ENCODE assay signal across 20 cellular contexts in the genomic region with DNA sequence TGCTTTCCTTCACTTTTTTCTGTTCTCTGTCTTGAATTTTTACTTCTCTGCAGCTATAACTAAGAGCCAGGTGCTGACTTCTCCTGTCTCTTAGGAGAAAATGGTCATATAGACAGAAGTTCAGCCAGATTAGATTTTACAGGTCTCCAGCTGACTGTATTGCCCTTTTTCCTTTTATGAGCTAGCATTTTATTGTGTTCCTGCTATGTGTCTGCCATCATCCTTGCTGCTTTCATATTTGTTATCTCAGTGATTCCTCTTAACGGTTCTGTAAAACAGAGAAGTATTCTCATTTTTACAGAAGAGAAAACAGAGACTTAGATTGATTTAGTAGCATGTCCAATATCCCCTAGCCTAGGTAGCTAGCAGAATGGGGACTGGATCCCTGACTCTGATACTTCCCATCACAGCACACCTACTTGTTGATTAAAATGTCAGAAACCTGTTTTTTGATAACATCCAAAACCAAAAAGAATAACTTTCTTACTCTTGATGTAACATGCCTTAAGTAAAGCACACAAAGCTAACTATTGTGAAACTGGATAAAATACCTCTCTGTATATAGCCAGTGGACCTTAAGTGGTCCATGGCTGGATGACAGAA. TPM values are rescaled to one million over a fixed set of nuclear protein-coding genes. Genes with fewer than 3 reads are reported as not detected.
DNase-seq lines count a peak whose midpoint lies in the region; ATAC-seq and TF ChIP-seq lines count a peak whose summit lies in the region.
"Had no signal": no experiment of that assay in that cellular context is flagged by ENCODE, and none has a peak within 500 bp of the region (broad histone marks: within the 10 kb centered on the region; RNA-seq: fewer than 3 reads in every experiment).

No MANE protein-coding gene starts in this region.

- peaks cover 5% of the 10 kb centered on the region for H3K36me3 Mint-ChIP-seq in activated naive CD8-positive, alpha-beta T cell treated with anti-CD3 and anti-CD28 coated beads, Interleukin-2, amount 50 U/mL, for 24 hours (ENCODE audit: low read depth)
- H3K36me3 Mint-ChIP-seq in activated naive CD8-positive, alpha-beta T cell treated with anti-CD3 and anti-CD28 coated beads for 36 hours, result peaks cover 37% of the 10 kb centered on the region
- peaks cover 29% of the 10 kb centered on the region for H3K36me3 Mint-ChIP-seq in mesothelial cell of epicardium

- no peaks in the 10 kb centered on the region for H3K4me1 ChIP-seq in urinary bladder (ENCODE audit: insufficient read depth)

- peaks cover 66% of the 10 kb centered on the region for H3K4me1 Mint-ChIP-seq in activated naive CD8-positive, alpha-beta T cell treated with anti-CD3 and anti-CD28 coated beads, Interleukin-2, amount 50 U/mL, for 24 hours
- peaks cover 59% of the 10 kb centered on the region for H3K4me1 Mint-ChIP-seq in activated naive CD8-positive, alpha-beta T cell treated with anti-CD3 and anti-CD28 coated beads for 36 hours
- peaks cover 49% of the 10 kb centered on the region for H3K4me1 Mint-ChIP-seq in mesothelial cell of epicardium

- no peaks in the 10 kb centered on the region for H3K27me3 Mint-ChIP-seq in activated naive CD8-positive, alpha-beta T cell treated with anti-CD3 and anti-CD28 coated beads, Interleukin-2, amount 50 U/mL, for 24 hours
- H3K27me3 Mint-ChIP-seq in activated naive CD8-positive, alpha-beta T cell treated with anti-CD3 and anti-CD28 coated beads for 36 hours, result no peaks in the 10 kb centered on the region
- H3K27me3 Mint-ChIP-seq in mesothelial cell of epicardium (ENCODE audit: low read depth), result no peaks in the 10 kb centered on the region

- WGBS in urinary bladder, result 13% methylated on average over 1 of the region's 1 CpG

- DNase-seq in activated naive CD8-positive, alpha-beta T cell treated with anti-CD3 and anti-CD28 coated beads, Interleukin-2, amount 50 U/mL, for 24 hours, result no peak
- no peak for DNase-seq in activated naive CD8-positive, alpha-beta T cell treated with anti-CD3 and anti-CD28 coated beads for 36 hours
- peak; percentile 34 for DNase-seq in OCI-M1 (lab: John Stamatoyannopoulos, UW)
- DNase-seq in mesothelial cell of epicardium (ENCODE audit: low spot score in 2 of 2, unreplicated experiment in 2 of 2), result no peak
- DNase-seq in NCI-H2196 (lab: John Stamatoyannopoulos, UW; ENCODE audit: unreplicated experiment), result no peak
- no peak for DNase-seq in NCI-H82 treated with DMSO at 0.1 percent for 48 hours (lab: John Stamatoyannopoulos, UW; ENCODE audit: unreplicated experiment)
- DNase-seq: body of pancreas; DMS 273 treated with DMSO at 0.1 percent for 48 hours; left ventricle myocardium superior; MM.1S; NCI-H2227 treated with DMSO at 0.1 percent for 48 hours; NCI-H82; occipital lobe; stimulated activated CD4-positive, alpha-beta T cell treated with anti-CD3 and anti-CD28 coated beads, Interleukin-12 subunit alpha, Interleukin-12 subunit beta, amount 100 ng/mL, for 4 hours had no signal

- peak overlapping the region; percentile 6 for H3K27ac Mint-ChIP-seq in activated naive CD8-positive, alpha-beta T cell treated with anti-CD3 and anti-CD28 coated beads, Interleukin-2, amount 50 U/mL, for 24 hours
- no peak overlapping the region for H3K27ac Mint-ChIP-seq in activated naive CD8-positive, alpha-beta T cell treated with anti-CD3 and anti-CD28 coated beads for 36 hours
- peak overlapping the region; percentile 67 for H3K27ac Mint-ChIP-seq in mesothelial cell of epicardium
- H3K27ac Mint-ChIP-seq: activated T-helper 1 cell treated with anti-CD3 and anti-CD28 coated beads, Interleukin-12 subunit alpha, Interleukin-12 subunit beta, Interleukin-2, Interleukin-4 antibody, amounts not matched to agents 30 ng/mL and 10 ng/mL and 1 ng/mL, durations not matched to agents 14 hours and 24 hours and 36 hours; WTC11 had no signal

- H3K4me3 Mint-ChIP-seq in activated naive CD8-positive, alpha-beta T cell treated with anti-CD3 and anti-CD28 coated beads, Interleukin-2, amount 50 U/mL, for 24 hours, result no peak overlapping the region
- H3K4me3 Mint-ChIP-seq in activated naive CD8-positive, alpha-beta T cell treated with anti-CD3 and anti-CD28 coated beads for 36 hours, result no peak overlapping the region
- no peak overlapping the region for H3K4me3 Mint-ChIP-seq in mesothelial cell of epicardium
- H3K4me3 Mint-ChIP-seq: activated T-helper 1 cell treated with anti-CD3 and anti-CD28 coated beads, Interleukin-12 subunit alpha, Interleukin-12 subunit beta, Interleukin-2, Interleukin-4 antibody, amounts not matched to agents 30 ng/mL and 10 ng/mL and 1 ng/mL, durations not matched to agents 14 hours and 24 hours and 36 hours; WTC11 had no signal

- H3K4me3 ChIP-seq in urinary bladder (ENCODE audit: low read depth, low read length), result no peak overlapping the region
- H3K4me3 ChIP-seq: BLaER1 treated with 17β-estradiol and CSF1 and Interleukin-3, amounts not matched to agents 10 nM and 100 nM; body of pancreas had no signal

- no peak for TF ChIP-seq CTCF in mesothelial cell of epicardium (IDR thresholded peaks at IDR 0.05; ENCODE audit: unreplicated experiment)

- ATAC-seq in activated naive CD8-positive, alpha-beta T cell treated with anti-CD3 and anti-CD28 coated beads, Interleukin-2, amount 50 U/mL, for 24 hours, result no peak
- no peak for ATAC-seq in HG02852 (IDR thresholded peaks at IDR 0.05; ENCODE audit: unreplicated experiment)
- ATAC-seq: body of pancreas, left ventricle myocardium superior, WTC11 had no signal

- peak overlapping the region; percentile 67 for H3K27ac ChIP-seq in urinary bladder (ENCODE audit: low read depth)
- H3K27ac ChIP-seq: BLaER1 treated with 17β-estradiol and CSF1 and Interleukin-3, amounts not matched to agents 10 nM and 100 nM; HL-60 had no signal

- H3K9me3 Mint-ChIP-seq in activated naive CD8-positive, alpha-beta T cell treated with anti-CD3 and anti-CD28 coated beads, Interleukin-2, amount 50 U/mL, for 24 hours, result peaks cover 5% of the 10 kb centered on the region
- peaks cover 3% of the 10 kb centered on the region for H3K9me3 Mint-ChIP-seq in activated naive CD8-positive, alpha-beta T cell treated with anti-CD3 and anti-CD28 coated beads for 36 hours
- peaks cover 5% of the 10 kb centered on the region for H3K9me3 Mint-ChIP-seq in mesothelial cell of epicardium
- H3K9me3 Mint-ChIP-seq: activated T-helper 1 cell treated with anti-CD3 and anti-CD28 coated beads, Interleukin-12 subunit alpha, Interleukin-12 subunit beta, Interleukin-2, Interleukin-4 antibody, amounts not matched to agents 30 ng/mL and 10 ng/mL and 1 ng/mL, durations not matched to agents 14 hours and 24 hours and 36 hours had no signal

- no peaks in the 10 kb centered on the region for H3K36me3 ChIP-seq in urinary bladder (ENCODE audit: insufficient read depth)

RNA-seq across cellular contexts. Expression of gene KAT6B, which starts 5.2 kb away (rescaled TPM):
- total RNA-seq in activated naive CD8-positive, alpha-beta T cell treated with anti-CD3 and anti-CD28 coated beads for 36 hours, result 10 to 100 TPM; 22.2 to 23.4 TPM
- total RNA-seq in mesothelial cell of epicardium (147 to 155 TPM (median 148 TPM) in 3 replicates), urinary bladder (127 TPM)
- 14.7 TPM for polyA plus RNA-seq in urinary bladder
